ENCODE assay signal across 8 cellular contexts in the genomic region with DNA sequence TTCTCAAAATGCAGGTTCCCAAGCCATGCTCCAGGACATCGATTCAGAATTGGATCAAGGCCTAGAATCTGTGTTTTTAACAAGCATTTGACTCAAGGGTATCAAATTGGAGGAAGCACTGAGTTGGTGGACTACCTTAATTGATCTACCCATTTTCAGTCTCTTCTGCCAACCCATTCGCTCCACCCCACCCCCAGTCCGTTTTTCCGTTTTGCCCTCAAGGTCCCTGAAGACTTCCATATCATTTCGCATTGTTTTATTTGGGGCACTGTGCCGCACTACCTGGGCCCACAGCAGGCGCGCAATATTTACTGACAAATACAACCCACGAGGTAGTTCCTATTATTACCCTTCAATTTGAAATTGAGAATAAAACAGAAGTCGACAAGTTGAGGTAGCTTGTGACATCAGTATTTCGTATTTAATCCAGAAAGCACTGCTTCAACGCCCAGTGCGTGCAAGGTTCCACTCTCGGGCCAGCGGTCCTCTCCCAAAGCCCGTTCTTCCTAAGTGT. TPM values are rescaled to one million over a fixed set of nuclear protein-coding genes. Genes with fewer than 3 reads are reported as not detected.
DNase-seq lines count a peak whose midpoint lies in the region; ATAC-seq, FAIRE-seq and TF ChIP-seq lines count a peak whose summit lies in the region.

No MANE protein-coding gene starts in this region.

- H3K4me3 ChIP-seq in HCT116 (replicated peaks in 1 of 2; ENCODE audit: low read depth in 1 of 2, low read length in 2 of 2) (peak overlapping the region; percentile 78 to 97), Peyer's patch (peak overlapping the region; percentile 83 to 99 (median 96)), upper lobe of left lung (peak overlapping the region; percentile 54 to 94 (median 89))

- H3K9me3 ChIP-seq in HCT116 (ENCODE audit: control insufficient read depth in 1 of 2, insufficient read depth in 1 of 2, low read depth in 1 of 2, low read length in 2 of 2) = no peaks in the 10 kb centered on the region
- no peaks in the 10 kb centered on the region for H3K9me3 ChIP-seq in Peyer's patch
- H3K9me3 ChIP-seq in upper lobe of left lung = no peaks in the 10 kb centered on the region

- peak overlapping the region; percentile 93 for H3K27ac ChIP-seq in HCT116 (ENCODE audit: low read depth, low read length)
- H3K27ac ChIP-seq in Peyer's patch = peak overlapping the region; percentile 88 to 95 (median 94)
- peak overlapping the region; percentile 55 to 90 (median 86) for H3K27ac ChIP-seq in upper lobe of left lung

- H4K20me1 ChIP-seq in HCT116 (ENCODE audit: insufficient read depth) = no peaks in the 10 kb centered on the region

- TF ChIP-seq RAD21 in HCT116 (IDR thresholded peaks at IDR 0.05; ENCODE audit: low read depth) = no peak

- TSS peak; percentile 92 for BruUV-seq in HCT116 (replicated peaks; lab: Mats Ljungman, UMichigan)

- H3K27me3 ChIP-seq in HCT116 (ENCODE audit: insufficient read depth, low read length) (no peaks in the 10 kb centered on the region), Peyer's patch (no peaks in the 10 kb centered on the region), upper lobe of left lung (no peaks in the 10 kb centered on the region)

- H3K9ac ChIP-seq in HCT116 (ENCODE audit: low read length) = peak overlapping the region; percentile 95

- intact Hi-C loops in HCT116 (cut with micrococcal nuclease) = loop anchor here (2.0 kb wide), 1 partner anchor 29 kb away; no protein-coding TSS in a partner anchor

- 15 to 16% methylated on average over 11 to 16 of the region's 16 CpGs for WGBS in upper lobe of left lung, 2 donors

- no peak for TF ChIP-seq EP300 in upper lobe of left lung (IDR thresholded peaks at IDR 0.05)

- no peaks in the 10 kb centered on the region for H3K9me3 Mint-ChIP-seq in central memory CD8-positive, alpha-beta T cell
- peaks cover 0 to 6% (median 0%) of the 10 kb centered on the region in 7 donors for H3K9me3 Mint-ChIP-seq in naive B cell

- TF ChIP-seq POLR2A in HCT116 (IDR thresholded peaks at IDR 0.05; ENCODE audit: borderline replicate concordance, extremely low read depth, insufficient read depth, insufficient read length) (no peak), Peyer's patch (IDR thresholded peaks at IDR 0.05) (no peak), upper lobe of left lung (IDR thresholded peaks at IDR 0.05) (no peak), GM12891 (IDR thresholded peaks at IDR 0.05; ENCODE audit: low read depth, low read length) (no peak)

- ATAC-seq in HCT116 = peak; percentile 1; the same call in 1 of the 2 replicates
- no peak for ATAC-seq in central memory CD8-positive, alpha-beta T cell (replicated peaks; ENCODE audit: extremely low read depth, poor library complexity, severe bottlenecking)
- ATAC-seq in naive B cell (ENCODE audit: low read depth in 2 of 2) = peak; percentile 0 to 2
- no peak for ATAC-seq in upper lobe of left lung (ENCODE audit: low FRiP score in 2 of 2)
- no peak for ATAC-seq in GM21717 (IDR thresholded peaks at IDR 0.05; ENCODE audit: unreplicated experiment)

- RAD21 ChIA-PET in HCT116 (lab: Charles Lee; ENCODE audit: low non-redundant PET in 1 of 2, low total read pairs in 2 of 2, uncharacterized antibody in 2 of 2, unreplicated experiment in 2 of 2) = no interaction called here

- H3K36me3 ChIP-seq in HCT116 (ENCODE audit: control insufficient read depth in 1 of 2, insufficient read depth in 2 of 2, low read length in 2 of 2) = no peaks in the 10 kb centered on the region
- H3K36me3 ChIP-seq in Peyer's patch = no peaks in the 10 kb centered on the region
- H3K36me3 ChIP-seq in upper lobe of left lung = peaks cover 0 to 5% (median 0%) of the 10 kb centered on the region in 4 donors

- peaks cover 38% of the 10 kb centered on the region for H3K79me2 ChIP-seq in HCT116 (ENCODE audit: insufficient read depth, low read length)

- H2AFZ ChIP-seq in HCT116 (ENCODE audit: low read depth, low read length, poor library complexity, severe bottlenecking) = peak overlapping the region; percentile 72

- peaks cover 4% of the 10 kb centered on the region for H3K36me3 Mint-ChIP-seq in central memory CD8-positive, alpha-beta T cell (ENCODE audit: insufficient read depth)
- H3K36me3 Mint-ChIP-seq in naive B cell = peaks cover 4 to 8% of the 10 kb centered on the region in 2 donors

- no peak for FAIRE-seq in GM12891 (lab: Jason Lieb, UNC)

- CTCF ChIA-PET in HCT116 (lab: Charles Lee) = interaction anchor here (0.6 to 1.0 kb wide), 3 partner anchors 8 to 35 kb away, joined by 3 to 4 read pairs (median 3); a partner anchor contains a TSS

- no peaks in the 10 kb centered on the region for H3K9me2 ChIP-seq in HCT116 (ENCODE audit: insufficient read depth)

- no peak for TF ChIP-seq CTCF in HCT116 (IDR thresholded peaks at IDR 0.05 in 2 of 3, conservative IDR thresholded peaks at IDR 0.05 in 1 of 3; ENCODE audit: borderline replicate concordance in 1 of 3, insufficient read depth in 1 of 3, low read depth in 2 of 3, low read length in 2 of 3)
- TF ChIP-seq CTCF in Peyer's patch (IDR thresholded peaks at IDR 0.05) = peak in 1 of 6 experiments; percentile 7
- no peak for TF ChIP-seq CTCF in upper lobe of left lung (IDR thresholded peaks at IDR 0.05)

- H3K4me1 ChIP-seq in HCT116 (ENCODE audit: control insufficient read depth in 1 of 2, insufficient read depth in 2 of 2, low read length in 2 of 2) = peaks cover 7 to 21% of the 10 kb centered on the region in 2 experiments
- peaks cover 0 to 10% (median 3%) of the 10 kb centered on the region in 4 donors for H3K4me1 ChIP-seq in Peyer's patch
- peaks cover 9 to 14% (median 14%) of the 10 kb centered on the region in 4 donors for H3K4me1 ChIP-seq in upper lobe of left lung

- H3K27ac Mint-ChIP-seq in central memory CD8-positive, alpha-beta T cell (ENCODE audit: low read depth) = peak overlapping the region; percentile 95
- H3K27ac Mint-ChIP-seq in naive B cell = peak overlapping the region; percentile 96 to 99 (median 98)

- POLR2A ChIA-PET in HCT116 (lab: Charles Lee) = interaction anchor here (0.6 to 2.3 kb wide), 4 partner anchors 8 to 45 kb away, joined by 3 to 11 read pairs (median 4); a partner anchor contains a TSS

- peak overlapping the region; percentile 91 for H3K4me3 Mint-ChIP-seq in central memory CD8-positive, alpha-beta T cell
- peak overlapping the region; percentile 91 to 99 (median 96) for H3K4me3 Mint-ChIP-seq in naive B cell

- no peak for DNase-seq in HCT116 (ENCODE audit: low read depth, low spot score)
- DNase-seq in Peyer's patch = no peak
- DNase-seq in central memory CD8-positive, alpha-beta T cell (ENCODE audit: low spot score in 2 of 2) = no peak
- no peak for DNase-seq in naive B cell
- no peak for DNase-seq in upper lobe of left lung
- DNase-seq in GM12891 (ENCODE audit: insufficient read length, low spot score) = no peak
- DNase-seq in superior temporal gyrus (ENCODE audit: extremely low spot score) = no peak

- H3K4me2 ChIP-seq in HCT116 (ENCODE audit: low read length) = peak overlapping the region; percentile 90

- H3K27me3 Mint-ChIP-seq in central memory CD8-positive, alpha-beta T cell = no peaks in the 10 kb centered on the region
- H3K27me3 Mint-ChIP-seq in naive B cell = no peaks in the 10 kb centered on the region

- peaks cover 16% of the 10 kb centered on the region for H3K4me1 Mint-ChIP-seq in central memory CD8-positive, alpha-beta T cell
- peaks cover 16 to 24% (median 17%) of the 10 kb centered on the region in 3 donors for H3K4me1 Mint-ChIP-seq in naive B cell

TF ChIP-seq in HCT116, 20 proteins besides CTCF, POLR2A, EP300 and RAD21 (continues in another document):
- TF ChIP-seq, protein P1, sequence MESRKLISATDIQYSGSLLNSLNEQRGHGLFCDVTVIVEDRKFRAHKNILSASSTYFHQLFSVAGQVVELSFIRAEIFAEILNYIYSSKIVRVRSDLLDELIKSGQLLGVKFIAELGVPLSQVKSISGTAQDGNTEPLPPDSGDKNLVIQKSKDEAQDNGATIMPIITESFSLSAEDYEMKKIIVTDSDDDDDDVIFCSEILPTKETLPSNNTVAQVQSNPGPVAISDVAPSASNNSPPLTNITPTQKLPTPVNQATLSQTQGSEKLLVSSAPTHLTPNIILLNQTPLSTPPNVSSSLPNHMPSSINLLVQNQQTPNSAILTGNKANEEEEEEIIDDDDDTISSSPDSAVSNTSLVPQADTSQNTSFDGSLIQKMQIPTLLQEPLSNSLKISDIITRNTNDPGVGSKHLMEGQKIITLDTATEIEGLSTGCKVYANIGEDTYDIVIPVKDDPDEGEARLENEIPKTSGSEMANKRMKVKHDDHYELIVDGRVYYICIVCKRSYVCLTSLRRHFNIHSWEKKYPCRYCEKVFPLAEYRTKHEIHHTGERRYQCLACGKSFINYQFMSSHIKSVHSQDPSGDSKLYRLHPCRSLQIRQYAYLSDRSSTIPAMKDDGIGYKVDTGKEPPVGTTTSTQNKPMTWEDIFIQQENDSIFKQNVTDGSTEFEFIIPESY (IDR thresholded peaks at IDR 0.05; ENCODE audit: extremely low read depth, insufficient replicate concordance, low read length) = no peak

TF ChIP-seq in GM12891, 5 proteins besides CTCF, POLR2A, EP300 and RAD21:
- TF ChIP-seq POLR2AphosphoS5 (IDR thresholded peaks at IDR 0.05; ENCODE audit: low read depth, low read length) (no peak), TAF1 (IDR thresholded peaks at IDR 0.05; ENCODE audit: low read depth, low read length) (no peak), POU2F2 (IDR thresholded peaks at IDR 0.05; ENCODE audit: low read depth, low read length) (no peak), SPI1 (IDR thresholded peaks at IDR 0.05; ENCODE audit: low read depth, low read length) (no peak), PAX5 (IDR thresholded peaks at IDR 0.05; ENCODE audit: insufficient read depth, low read length, severe bottlenecking) (no peak)

RNA-seq across cellular contexts. Expression of a gene that starts 0.6 kb away (rescaled TPM):
- total RNA-seq in HCT116 (2021; ENCODE audit: unreplicated experiment) (11.2 TPM), Peyer's patch (10 to 100 TPM; 14.0 to 32.4 (median 18.1) TPM), upper lobe of left lung (10 to 100 TPM in 4 of 6 donors, 1 to 10 TPM in 2; 9.6 to 40.9 (median 12.0) TPM)
- 4.7 and 6.0 TPM in 2 replicates for polyA plus RNA-seq in HCT116 (2012)
- 1 to 10 TPM; 2.2 to 7.4 (median 4.7) TPM for polyA plus RNA-seq in naive B cell (ENCODE audit: low read depth in 6 of 6)
- 9.4 TPM for polyA plus RNA-seq in GM12891 (2012; ENCODE audit: low read depth, missing spikeins)

RNA-seq across cellular contexts. Expression of a gene that starts 35.4 kb away (rescaled TPM):
- total RNA-seq in HCT116 (2021; ENCODE audit: unreplicated experiment) = 51.1 TPM
- 46.7 and 56.9 TPM in 2 replicates for polyA plus RNA-seq in HCT116 (2012)
- 10 to 100 TPM in 1 of 4 donors, 1 to 10 TPM in 3; 6.3 to 13.5 (median 7.8) TPM for total RNA-seq in Peyer's patch
- polyA plus RNA-seq in naive B cell (ENCODE audit: low read depth in 6 of 6) = under 1 TPM in 5 of 6 donors, not detected in 1; 0.12 to 0.56 (median 0.26) TPM
- total RNA-seq in upper lobe of left lung = 1 to 10 TPM; 1.0 to 4.8 (median 3.0) TPM
- 7.4 TPM for polyA plus RNA-seq in GM12891 (2012; ENCODE audit: low read depth, missing spikeins)

Comparison
In these comparisons a context has a peak if more than half of its experiments do, and no peak if none do; other contexts are left out.
1. ATAC-seq: peak in HCT116 (single experiment) and naive B cell (2 of 2); none in central memory CD8-positive, alpha-beta T cell (single experiment), upper lobe of left lung (0 of 2) and GM21717 (single experiment).
2. Peak in every context shown above with its lines, with median percentiles within 50 percentile points of each other: H3K27ac ChIP-seq and H3K4me3 ChIP-seq.